ENCODE assay signal across 11 cellular contexts in genomic region chr9:110115341-110115820, GRCh38.
DNase-seq lines count a peak whose midpoint lies in the region; ATAC-seq, FAIRE-seq and TF ChIP-seq lines count a peak whose summit lies in the region.
"Had no signal": no experiment of that assay in that cellular context is flagged by ENCODE, and none has a peak within 500 bp of the region (broad histone marks: within the 10 kb centered on the region; RNA-seq: fewer than 3 reads in every experiment).

No MANE protein-coding gene starts in this region.

- H3K14ac ChIP-seq in H1 (ENCODE audit: insufficient read length), result no peak overlapping the region

- no peak overlapping the region for H2AFZ ChIP-seq in H1 (ENCODE audit: low read length)

- FAIRE-seq in H1 (lab: Jason Lieb, UNC), result no peak
- FAIRE-seq: GM18507, islet of Langerhans had no signal

- no peak overlapping the region for H2BK120ac ChIP-seq in H1 (replicated peaks; ENCODE audit: low read depth, low read length)

- 84% methylated on average over 7 of the region's 7 CpGs; no CpG with 5 or more reads in 1 of the 2 experiments for WGBS in H1 (ENCODE audit: extremely low coverage in 1 of 2, insufficient coverage in 1 of 2, insufficient read length in 1 of 2, insufficient replicate concordance in 2 of 2, low coverage in 1 of 2, low lambda C conversion rate in 2 of 2, missing lambda C conversion rate in 1 of 2), 2 experiments

- H3K4ac ChIP-seq in H1 (replicated peaks; ENCODE audit: insufficient read length, low read depth, low read length), result no peak overlapping the region

- H3K9me3 ChIP-seq in H1 (ENCODE audit: insufficient read depth in 2 of 2, low read depth in 1 of 2, low read length in 1 of 2) (no peaks in the 10 kb centered on the region), skeletal muscle tissue (ENCODE audit: control insufficient read depth in 3 of 3, low read length in 3 of 3) (no peaks in the 10 kb centered on the region)

- no peak overlapping the region for H4K5ac ChIP-seq in H1 (ENCODE audit: insufficient read length, low read depth, low read length)

- no peak for TF ChIP-seq RAD21 in H1 (IDR thresholded peaks at IDR 0.05 in 1 of 2, conservative IDR thresholded peaks at IDR 0.05 in 1 of 2; ENCODE audit: low read depth in 2 of 2, low read length in 2 of 2)

- H2BK15ac ChIP-seq in H1 (ENCODE audit: low read length), result no peak overlapping the region

- H2BK5ac ChIP-seq in H1 (ENCODE audit: low read depth, low read length), result peak overlapping the region; percentile 73; the same call in 1 of the 2 replicates

- H3K23ac ChIP-seq in H1 (ENCODE audit: insufficient read length), result no peak overlapping the region

- H2BK12ac ChIP-seq in H1 (ENCODE audit: low read depth, low read length), result no peak overlapping the region; the same call in 1 of the 2 replicates

- peaks cover 6 to 26% (median 14%) of the 10 kb centered on the region in 4 experiments for H3K4me1 ChIP-seq in H1 (replicated peaks in 1 of 4; ENCODE audit: control insufficient read depth in 3 of 4, insufficient read depth in 4 of 4, low read length in 3 of 4)
- peaks cover 20 to 30% (median 27%) of the 10 kb centered on the region in 3 donors for H3K4me1 ChIP-seq in skeletal muscle tissue (ENCODE audit: control insufficient read depth in 3 of 3, insufficient read depth in 3 of 3, low read length in 3 of 3)

- no peak for TF ChIP-seq POLR2A in H1 (IDR thresholded peaks at IDR 0.05; ENCODE audit: control extremely low read depth in 1 of 2, low read depth in 2 of 2, low read length in 2 of 2)

- H3K79me1 ChIP-seq in H1 (ENCODE audit: low read depth, low read length), result no peaks in the 10 kb centered on the region; the same call in 1 of the 2 replicates

- peaks cover 0 to 43% of the 10 kb centered on the region in 2 experiments; a peak in 2 of 4 replicates for H3K79me2 ChIP-seq in H1 (ENCODE audit: control insufficient read depth in 1 of 2, insufficient read depth in 2 of 2, low read length in 2 of 2)

- H3K27ac ChIP-seq in H1 (ENCODE audit: low read depth, low read length), result no peak overlapping the region
- H3K27ac ChIP-seq in skeletal muscle tissue (ENCODE audit: low read depth, low read length), result peak overlapping the region; percentile 39

- no peaks in the 10 kb centered on the region for H3K36me3 ChIP-seq in H1 (ENCODE audit: control insufficient read depth in 2 of 4, insufficient read depth in 4 of 4, low read length in 3 of 4)
- H3K36me3 ChIP-seq in skeletal muscle tissue (ENCODE audit: control insufficient read depth in 3 of 3, insufficient read depth in 3 of 3, low read length in 3 of 3), result no peaks in the 10 kb centered on the region

- peaks cover 0 to 5% of the 10 kb centered on the region in 2 experiments for H4K20me1 ChIP-seq in H1 (replicated peaks in 1 of 2; ENCODE audit: control insufficient read depth in 1 of 2, insufficient read depth in 2 of 2, low read length in 2 of 2)

- H4K91ac ChIP-seq in H1 (replicated peaks; ENCODE audit: insufficient read length, low read length), result peak overlapping the region; percentile 8

- CTCF ChIA-PET in H1 (lab: Charles Lee; ENCODE audit: partially characterized antibody), result interaction anchor here (0.7 to 2.2 kb wide), 2 partner anchors 45 to 213 kb away, joined by 3 to 10 read pairs; no protein-coding TSS in a partner anchor

- H3K9ac ChIP-seq in H1 (replicated peaks in 1 of 4; ENCODE audit: extremely low read depth in 1 of 4, low read depth in 3 of 4, low read length in 3 of 4) (no peak overlapping the region; a peak in 2 of 7 replicates), skeletal muscle tissue (ENCODE audit: low read depth in 1 of 3, low read length in 3 of 3) (no peak overlapping the region)

- no peak for TF ChIP-seq EP300 in H1 (IDR thresholded peaks at IDR 0.05; ENCODE audit: borderline replicate concordance in 1 of 2, low read depth in 2 of 2, low read length in 2 of 2)

- H3K18ac ChIP-seq in H1 (ENCODE audit: extremely low read depth, low read length), result peak overlapping the region; percentile 51; the same call in 1 of the 2 replicates

- peak; percentile 80 for DNase-seq in HCEC 1CT
- DNase-seq in H1 (ENCODE audit: low read depth in 1 of 2, low spot score in 2 of 2), result no peak
- DNase-seq in left lobe of liver (ENCODE audit: low spot score), result peak; percentile 58
- no peak for DNase-seq in GDM1 (lab: John Stamatoyannopoulos, UW)
- DNase-seq: COR-L47 had no signal

- H3K23me2 ChIP-seq in H1 (ENCODE audit: low read depth, low read length), result no peaks in the 10 kb centered on the region

- H3K4me2 ChIP-seq in H1 (ENCODE audit: insufficient read depth in 1 of 2, low read depth in 2 of 2, low read length in 2 of 2), result peak overlapping the region in 1 of 2 experiments; percentile 14; a peak in 1 of 4 replicates

- H3K27me3 ChIP-seq in H1 (replicated peaks in 1 of 4; ENCODE audit: control insufficient read depth in 3 of 4, extremely low read depth in 1 of 4, insufficient read depth in 3 of 4, low read length in 3 of 4), result no peaks in the 10 kb centered on the region
- no peaks in the 10 kb centered on the region for H3K27me3 ChIP-seq in skeletal muscle tissue (ENCODE audit: control insufficient read depth in 3 of 3, insufficient read depth in 3 of 3, low read length in 3 of 3)

- POLR2A ChIA-PET in H1 (lab: Charles Lee; ENCODE audit: partially characterized antibody), result interaction anchor here (1.0 to 1.5 kb wide), 2 partner anchors 8 to 14 kb away, joined by 3 to 4 read pairs; no protein-coding TSS in a partner anchor

- 0 out of 2 replicates have a peak overlapping the region, but pooled peaks have one; percentile 25 for H2BK20ac ChIP-seq in H1 (ENCODE audit: low read length)

- H4K8ac ChIP-seq in H1 (ENCODE audit: extremely low read depth, insufficient read depth, low read length), result no peak overlapping the region

- no peak overlapping the region for H3K56ac ChIP-seq in H1 (replicated peaks; ENCODE audit: insufficient read length, low read depth, low read length)

- ATAC-seq in left lobe of liver, result peak; percentile 79
- ATAC-seq in GM18909 (IDR thresholded peaks at IDR 0.05; ENCODE audit: poor library complexity, unreplicated experiment), result no peak
- no peak for ATAC-seq in HG03571 (IDR thresholded peaks at IDR 0.05; ENCODE audit: unreplicated experiment)
- ATAC-seq in GM19455 (IDR thresholded peaks at IDR 0.05; ENCODE audit: unreplicated experiment), result no peak

- no peak for TF ChIP-seq CTCF in H1 (IDR thresholded peaks at IDR 0.05; ENCODE audit: control extremely low read depth in 1 of 3, insufficient read depth in 1 of 3, low read depth in 1 of 3, low read length in 3 of 3)

- no peak overlapping the region for H2AK5ac ChIP-seq in H1 (ENCODE audit: low read depth, low read length)

- no peak overlapping the region for H3K4me3 ChIP-seq in H1 (ENCODE audit: extremely low read depth in 1 of 4, insufficient read depth in 2 of 4, low read depth in 3 of 4, low read length in 4 of 4)
- H3K4me3 ChIP-seq in skeletal muscle tissue (ENCODE audit: low read length in 3 of 3), result peak overlapping the region in 1 of 3 donors; percentile 22

TF ChIP-seq in H1, 55 proteins besides CTCF, POLR2A, EP300 and RAD21 (continues in another document):
- TF ChIP-seq TCF12 (IDR thresholded peaks at IDR 0.05; ENCODE audit: low read depth, low read length), result no peak
- no peak for TF ChIP-seq RXRA (IDR thresholded peaks at IDR 0.05; ENCODE audit: insufficient read depth, low read depth, low read length)
- TF ChIP-seq, protein P1, sequence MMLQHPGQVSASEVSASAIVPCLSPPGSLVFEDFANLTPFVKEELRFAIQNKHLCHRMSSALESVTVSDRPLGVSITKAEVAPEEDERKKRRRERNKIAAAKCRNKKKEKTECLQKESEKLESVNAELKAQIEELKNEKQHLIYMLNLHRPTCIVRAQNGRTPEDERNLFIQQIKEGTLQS (IDR thresholded peaks at IDR 0.05; ENCODE audit: insufficient read depth, low read depth, low read length), result no peak
- TF ChIP-seq USF2 (IDR thresholded peaks at IDR 0.05; ENCODE audit: low read length), result no peak
- no peak for TF ChIP-seq POU5F1 (IDR thresholded peaks at IDR 0.05; ENCODE audit: low read depth, low read length)
- no peak for TF ChIP-seq SAP30 (IDR thresholded peaks at IDR 0.05; ENCODE audit: insufficient read depth, insufficient replicate concordance, low read length)
- no peak for TF ChIP-seq POLR2AphosphoS5 (IDR thresholded peaks at IDR 0.05; ENCODE audit: low read depth, low read length)
- TF ChIP-seq BACH1 (IDR thresholded peaks at IDR 0.05; ENCODE audit: low read length), result no peak
- TF ChIP-seq GABPA (IDR thresholded peaks at IDR 0.05; ENCODE audit: borderline replicate concordance, insufficient read depth, low read length), result no peak
- no peak for TF ChIP-seq HDAC2 (IDR thresholded peaks at IDR 0.05; ENCODE audit: borderline replicate concordance in 1 of 2, low read depth in 2 of 2, low read length in 2 of 2)
- TF ChIP-seq RNF2 (IDR thresholded peaks at IDR 0.05; ENCODE audit: borderline replicate concordance, low read depth, low read length, missing control alignments, poor library complexity, severe bottlenecking), result no peak

Comparison
In these comparisons a context has a peak if more than half of its experiments do, and no peak if none do; other contexts are left out.
1. DNase-seq: peak in HCEC 1CT (single experiment) and left lobe of liver (single experiment); none in H1 (0 of 2) and GDM1 (single experiment).